15 cellular contexts compared by ENCODE assay signal in genomic region chr11:16745950-16746349, GRCh38.
"Had no signal": no experiment of that assay in that cellular context is flagged by ENCODE, and none has a peak within 500 bp of the region (broad histone marks: within the 10 kb centered on the region; RNA-seq: fewer than 3 reads in every experiment).

No MANE protein-coding gene starts in this region.

- H3K9me3 Mint-ChIP-seq: naive thymus-derived CD8-positive, alpha-beta T cell had no signal

- H3K4me3 ChIP-seq: esophagus muscularis mucosa, tibial nerve, vagina had no signal

- H3K4me3 Mint-ChIP-seq: T-helper 2 cell treated with Interferon-gamma antibody and Interleukin-4, amounts not matched to agents 5 μg/mL and 100 μg/mL, for 36 hours had no signal

- H3K9me3 ChIP-seq: esophagus muscularis mucosa, tibial nerve, vagina had no signal

- H3K27ac Mint-ChIP-seq: T-helper 2 cell treated with Interferon-gamma antibody and Interleukin-4, amounts not matched to agents 5 μg/mL and 100 μg/mL, for 36 hours had no signal

- H3K27me3 ChIP-seq: esophagus muscularis mucosa, tibial nerve, vagina had no signal

- DNase-seq: activated CD4-positive, alpha-beta T cell treated with anti-CD3 and anti-CD28 coated beads, Interleukin-2, amount 50 U/mL, for 48 hours; activated CD4-positive, CD25-positive, alpha-beta regulatory T cell treated with anti-CD3 and anti-CD28 coated beads, Interleukin-2, amount 50 U/mL, for 72 hours; activated CD8-positive, alpha-beta memory T cell treated with anti-CD3 and anti-CD28 coated beads, Interleukin-2, amount 50 U/mL, for 4 hours; hippocampal formation; mammary epithelial cell; naive thymus-derived CD8-positive, alpha-beta T cell; retina; stimulated activated CD4-positive, alpha-beta T cell treated with anti-CD3 and anti-CD28 coated beads, Interleukin-2, amount 100 ng/mL, for 48 hours; stimulated activated naive CD4-positive, alpha-beta T cell; SW 1271 had no signal

- H3K27me3 Mint-ChIP-seq: naive thymus-derived CD8-positive, alpha-beta T cell had no signal

- ATAC-seq: left lobe of liver; naive thymus-derived CD8-positive, alpha-beta T cell had no signal

- H3K27ac ChIP-seq: esophagus muscularis mucosa, tibial nerve, vagina had no signal
